In the genomic region with DNA sequence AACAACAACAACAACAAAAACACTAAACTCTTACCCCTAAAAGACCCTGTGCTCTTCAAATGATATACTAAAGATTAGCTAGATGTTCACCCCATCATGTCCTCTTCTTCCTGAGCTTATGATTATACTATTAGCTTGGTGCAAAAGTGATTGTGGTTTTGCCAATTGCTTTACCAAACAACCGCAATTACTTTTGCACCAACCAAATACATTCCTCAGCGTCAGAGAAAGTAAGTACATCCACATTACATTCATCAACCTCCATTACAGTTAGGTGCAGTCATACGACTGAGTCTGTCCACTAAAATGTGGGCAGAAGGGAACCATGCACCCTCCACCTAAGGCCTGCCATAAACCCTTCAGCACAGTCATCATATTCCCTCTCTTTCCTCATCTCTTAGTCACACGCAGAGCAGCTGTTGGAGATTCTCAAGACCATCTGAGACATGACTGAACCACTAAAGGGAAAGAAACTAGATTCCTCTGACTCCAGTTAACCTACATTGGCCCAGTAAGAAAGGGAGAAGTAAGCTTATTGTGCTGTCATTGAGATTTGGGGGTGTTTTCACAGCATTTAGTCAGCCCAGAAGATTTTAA, we compare ENCODE assay signal across 17 cellular contexts.
DNase-seq lines count a peak whose midpoint lies in the region; TF ChIP-seq lines count a peak whose summit lies in the region.
"Had no signal": no experiment of that assay in that cellular context is flagged by ENCODE, and none has a peak within 500 bp of the region (broad histone marks: within the 10 kb centered on the region; RNA-seq: fewer than 3 reads in every experiment).

No MANE protein-coding gene starts in this region.

- no peaks in the 10 kb centered on the region for H3K27me3 ChIP-seq in BJ (ENCODE audit: control insufficient read depth, insufficient read depth, low read length)
- H3K27me3 ChIP-seq: pancreas had no signal

- CTCF ChIA-PET in BJ (lab: Yijun Ruan, JAX) (interaction anchor here (0.5 kb wide), 1 partner anchor 39 kb away, joined by 3 read pairs; no protein-coding TSS in a partner anchor), HEK293T (lab: Yijun Ruan, JAX) (interaction anchor here (0.8 to 1.2 kb wide), 4 partner anchors 27 to 173 kb away, joined by 3 read pairs; no protein-coding TSS in a partner anchor)

- intact Hi-C loops in activated T-helper 2 cell treated with anti-CD3 and anti-CD28 coated beads, Interferon-gamma antibody, Interleukin-2, Interleukin-4, amounts not matched to agents 10 μg/mL and 5 μg/mL and 100 μg/mL, durations not matched to agents 14 hours and 24 hours and 36 hours (cut with micrococcal nuclease), result no loop called here

- no peaks in the 10 kb centered on the region for H3K36me3 ChIP-seq in BJ (ENCODE audit: control insufficient read depth, insufficient read depth, low read length)
- H3K36me3 ChIP-seq: pancreas had no signal

- no peaks in the 10 kb centered on the region for H3K36me3 Mint-ChIP-seq in nephron (ENCODE audit: low read depth)
- no peaks in the 10 kb centered on the region for H3K36me3 Mint-ChIP-seq in activated T-helper 2 cell treated with anti-CD3 and anti-CD28 coated beads, Interferon-gamma antibody, Interleukin-2, Interleukin-4, amounts not matched to agents 10 μg/mL and 5 μg/mL and 100 μg/mL, durations not matched to agents 14 hours and 24 hours and 36 hours (ENCODE audit: low read depth)
- H3K36me3 Mint-ChIP-seq: naive B cell had no signal

- H3K4me1 Mint-ChIP-seq in nephron, result peaks cover 20% of the 10 kb centered on the region
- H3K4me1 Mint-ChIP-seq in activated T-helper 2 cell treated with anti-CD3 and anti-CD28 coated beads, Interferon-gamma antibody, Interleukin-2, Interleukin-4, amounts not matched to agents 10 μg/mL and 5 μg/mL and 100 μg/mL, durations not matched to agents 14 hours and 24 hours and 36 hours (ENCODE audit: low read depth), result no peaks in the 10 kb centered on the region

- no peak overlapping the region for H3K4me3 ChIP-seq in BJ (ENCODE audit: low read depth, low read length)
- H3K4me3 ChIP-seq in choroid plexus epithelial cell (ENCODE audit: low read depth, low read length), result no peak overlapping the region
- H3K4me3 ChIP-seq: dorsolateral prefrontal cortex, K562, pancreas had no signal

- peak overlapping the region; percentile 10 to 63 (median 59) for H3K27ac Mint-ChIP-seq in nephron
- no peak overlapping the region for H3K27ac Mint-ChIP-seq in activated T-helper 2 cell treated with anti-CD3 and anti-CD28 coated beads, Interferon-gamma antibody, Interleukin-2, Interleukin-4, amounts not matched to agents 10 μg/mL and 5 μg/mL and 100 μg/mL, durations not matched to agents 14 hours and 24 hours and 36 hours
- H3K27ac Mint-ChIP-seq: naive B cell had no signal

- peak; percentile 51 for DNase-seq in BJ (ENCODE audit: low read depth)
- DNase-seq in HEK293T (ENCODE audit: extremely low spot score), result no peak
- peak; percentile 26 for DNase-seq in choroid plexus epithelial cell (ENCODE audit: low read depth)
- DNase-seq in RPMI8226, result no peak
- no peak for DNase-seq in activated T-helper 2 cell treated with anti-CD3 and anti-CD28 coated beads, Interferon-gamma antibody, Interleukin-2, Interleukin-4, amounts not matched to agents 10 μg/mL and 5 μg/mL and 100 μg/mL, durations not matched to agents 14 hours and 24 hours and 36 hours (ENCODE audit: low spot score)
- DNase-seq in NCI-H82 (lab: John Stamatoyannopoulos, UW), result no peak
- DNase-seq: activated CD4-positive, alpha-beta T cell treated with anti-CD3 and anti-CD28 coated beads, Interleukin-2, amount 50 U/mL, for 48 hours; activated gamma-delta T cell; DMS79 treated with DMSO at 0.1 percent for 48 hours; dorsolateral prefrontal cortex; kidney glomerular epithelial cell; naive B cell; NCI-H187; pancreas; stimulated activated naive CD4-positive, alpha-beta T cell treated with Interleukin-2 at 50 U/mL for 16 hours had no signal

- H3K9me3 Mint-ChIP-seq in nephron, result peaks cover 5% of the 10 kb centered on the region
- H3K9me3 Mint-ChIP-seq in activated T-helper 2 cell treated with anti-CD3 and anti-CD28 coated beads, Interferon-gamma antibody, Interleukin-2, Interleukin-4, amounts not matched to agents 10 μg/mL and 5 μg/mL and 100 μg/mL, durations not matched to agents 14 hours and 24 hours and 36 hours, result no peaks in the 10 kb centered on the region

- POLR2A ChIA-PET in BJ (lab: Charles Lee), result interaction anchor here (0.5 kb wide), 1 partner anchor 326 kb away, joined by 8 read pairs; no protein-coding TSS in a partner anchor
- POLR2A ChIA-PET in HEK293T (lab: Yijun Ruan, JAX), result interaction anchor here (0.9 to 1.4 kb wide), 2 partner anchors 133 to 181 kb away, joined by 3 to 5 read pairs; a partner anchor contains a TSS

- TF ChIP-seq CTCF in BJ (IDR thresholded peaks at IDR 0.05; ENCODE audit: insufficient read depth, low read depth, low read length) (no peak), choroid plexus epithelial cell (conservative IDR thresholded peaks at IDR 0.05; ENCODE audit: low read depth, low read length) (no peak), nephron (IDR thresholded peaks at IDR 0.05; ENCODE audit: unreplicated experiment in 3 of 3) (no peak)

- no peak overlapping the region for H3K4me3 Mint-ChIP-seq in nephron
- no peak overlapping the region for H3K4me3 Mint-ChIP-seq in activated T-helper 2 cell treated with anti-CD3 and anti-CD28 coated beads, Interferon-gamma antibody, Interleukin-2, Interleukin-4, amounts not matched to agents 10 μg/mL and 5 μg/mL and 100 μg/mL, durations not matched to agents 14 hours and 24 hours and 36 hours (ENCODE audit: low read depth)
- H3K4me3 Mint-ChIP-seq: naive B cell had no signal

- H3K27me3 Mint-ChIP-seq in nephron (ENCODE audit: low read depth), result peaks cover 7% of the 10 kb centered on the region
- H3K27me3 Mint-ChIP-seq in activated T-helper 2 cell treated with anti-CD3 and anti-CD28 coated beads, Interferon-gamma antibody, Interleukin-2, Interleukin-4, amounts not matched to agents 10 μg/mL and 5 μg/mL and 100 μg/mL, durations not matched to agents 14 hours and 24 hours and 36 hours (ENCODE audit: low read depth), result no peaks in the 10 kb centered on the region

TF ChIP-seq in HEK293T, 16 proteins besides CTCF, POLR2A, EP300 and RAD21:
- TF ChIP-seq LEF1 (IDR thresholded peaks at IDR 0.05; ENCODE audit: borderline replicate concordance) (0 out of 2 replicates have a peak, but pooled peaks have one; percentile 6), SP1 (IDR thresholded peaks at IDR 0.05) (no peak), ELF4 (IDR thresholded peaks at IDR 0.05) (peak; percentile 64; the same call in 1 of the 2 replicates)

Comparison
In these comparisons a context has a peak if more than half of its experiments do, and no peak if none do; other contexts are left out.
1. DNase-seq: peak in BJ (single experiment) and choroid plexus epithelial cell (single experiment); none in HEK293T (single experiment), RPMI8226 (single experiment), activated T-helper 2 cell treated with anti-CD3 and anti-CD28 coated beads, Interferon-gamma antibody, Interleukin-2, Interleukin-4, amounts not matched to agents 10 μg/mL and 5 μg/mL and 100 μg/mL, durations not matched to agents 14 hours and 24 hours and 36 hours (single experiment) and NCI-H82 (single experiment).